1 cellular context compared by ENCODE assay signal in genomic region chr10:47190301-47190700, GRCh38.
TF ChIP-seq lines count a peak whose summit lies in the region.

No MANE protein-coding gene starts in this region.

TF ChIP-seq in GM23338, 12 proteins besides CTCF, POLR2A, EP300 and RAD21 (continued from another document):
- TF ChIP-seq REST (IDR thresholded peaks at IDR 0.05; ENCODE audit: unreplicated experiment), result no peak
- TF ChIP-seq EZH2phosphoT487 (IDR thresholded peaks at IDR 0.05; ENCODE audit: unreplicated experiment), result no peak
- TF ChIP-seq ZNF462 (CRISPR knock-in tag; IDR thresholded peaks at IDR 0.05), result no peak
- no peak for TF ChIP-seq ZNF331 (CRISPR knock-in tag; IDR thresholded peaks at IDR 0.05; ENCODE audit: low read depth)
- no peak for TF ChIP-seq CREB1 (CRISPR knock-in tag; IDR thresholded peaks at IDR 0.05; ENCODE audit: low read depth)
- no peak for TF ChIP-seq ZNF114 (CRISPR knock-in tag; IDR thresholded peaks at IDR 0.05)
- TF ChIP-seq EZH2 (IDR thresholded peaks at IDR 0.05; ENCODE audit: low read depth, unreplicated experiment), result no peak
- TF ChIP-seq JUNB (IDR thresholded peaks at IDR 0.05; ENCODE audit: unreplicated experiment), result no peak
